In the genomic region with DNA sequence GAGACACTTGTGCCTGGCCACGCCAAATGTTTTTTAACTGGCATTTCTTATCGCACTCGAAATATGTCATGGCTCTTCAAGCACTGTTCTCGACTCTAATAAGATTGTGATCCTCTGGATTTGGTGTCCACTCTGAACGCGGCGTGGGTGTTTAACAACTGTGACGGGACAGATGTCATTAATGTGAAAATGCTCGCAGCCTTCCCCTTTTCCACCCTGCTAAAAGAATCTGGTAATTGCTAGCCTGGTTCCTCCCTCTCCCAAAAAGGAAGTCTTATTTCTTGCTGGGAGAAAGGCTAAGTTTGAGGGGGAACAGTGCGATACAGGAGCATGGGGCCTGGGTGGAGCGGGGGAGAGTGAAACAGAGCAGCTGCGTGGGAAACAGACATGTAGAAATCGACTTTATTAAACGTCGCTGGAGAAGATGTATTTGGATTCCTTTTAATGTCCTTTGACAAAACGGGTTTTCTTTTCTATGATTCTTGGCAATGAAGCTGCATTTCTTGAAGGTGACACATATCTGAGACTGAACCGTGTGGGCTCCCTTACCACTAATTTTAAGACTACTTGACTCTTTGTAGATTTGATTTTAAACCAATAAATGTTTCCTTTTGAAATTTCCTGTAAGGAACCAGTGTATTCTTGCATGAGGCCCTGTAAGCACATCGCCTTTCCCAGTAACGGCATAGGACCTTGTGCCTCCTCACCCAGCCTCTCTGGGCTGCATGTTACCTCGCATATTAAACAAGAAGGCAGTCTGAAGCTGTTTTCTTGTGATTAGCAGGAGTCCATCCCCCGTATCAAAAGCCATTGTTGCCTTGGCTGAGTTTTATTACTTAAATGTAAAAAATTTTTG, we compare ENCODE assay signal across 1 cellular context.
TF ChIP-seq lines count a peak whose summit lies in the region.

No MANE protein-coding gene starts in this region.

TF ChIP-seq in GM23338, 12 proteins besides CTCF, POLR2A, EP300 and RAD21 (continued from another document):
- TF ChIP-seq, protein P1, sequence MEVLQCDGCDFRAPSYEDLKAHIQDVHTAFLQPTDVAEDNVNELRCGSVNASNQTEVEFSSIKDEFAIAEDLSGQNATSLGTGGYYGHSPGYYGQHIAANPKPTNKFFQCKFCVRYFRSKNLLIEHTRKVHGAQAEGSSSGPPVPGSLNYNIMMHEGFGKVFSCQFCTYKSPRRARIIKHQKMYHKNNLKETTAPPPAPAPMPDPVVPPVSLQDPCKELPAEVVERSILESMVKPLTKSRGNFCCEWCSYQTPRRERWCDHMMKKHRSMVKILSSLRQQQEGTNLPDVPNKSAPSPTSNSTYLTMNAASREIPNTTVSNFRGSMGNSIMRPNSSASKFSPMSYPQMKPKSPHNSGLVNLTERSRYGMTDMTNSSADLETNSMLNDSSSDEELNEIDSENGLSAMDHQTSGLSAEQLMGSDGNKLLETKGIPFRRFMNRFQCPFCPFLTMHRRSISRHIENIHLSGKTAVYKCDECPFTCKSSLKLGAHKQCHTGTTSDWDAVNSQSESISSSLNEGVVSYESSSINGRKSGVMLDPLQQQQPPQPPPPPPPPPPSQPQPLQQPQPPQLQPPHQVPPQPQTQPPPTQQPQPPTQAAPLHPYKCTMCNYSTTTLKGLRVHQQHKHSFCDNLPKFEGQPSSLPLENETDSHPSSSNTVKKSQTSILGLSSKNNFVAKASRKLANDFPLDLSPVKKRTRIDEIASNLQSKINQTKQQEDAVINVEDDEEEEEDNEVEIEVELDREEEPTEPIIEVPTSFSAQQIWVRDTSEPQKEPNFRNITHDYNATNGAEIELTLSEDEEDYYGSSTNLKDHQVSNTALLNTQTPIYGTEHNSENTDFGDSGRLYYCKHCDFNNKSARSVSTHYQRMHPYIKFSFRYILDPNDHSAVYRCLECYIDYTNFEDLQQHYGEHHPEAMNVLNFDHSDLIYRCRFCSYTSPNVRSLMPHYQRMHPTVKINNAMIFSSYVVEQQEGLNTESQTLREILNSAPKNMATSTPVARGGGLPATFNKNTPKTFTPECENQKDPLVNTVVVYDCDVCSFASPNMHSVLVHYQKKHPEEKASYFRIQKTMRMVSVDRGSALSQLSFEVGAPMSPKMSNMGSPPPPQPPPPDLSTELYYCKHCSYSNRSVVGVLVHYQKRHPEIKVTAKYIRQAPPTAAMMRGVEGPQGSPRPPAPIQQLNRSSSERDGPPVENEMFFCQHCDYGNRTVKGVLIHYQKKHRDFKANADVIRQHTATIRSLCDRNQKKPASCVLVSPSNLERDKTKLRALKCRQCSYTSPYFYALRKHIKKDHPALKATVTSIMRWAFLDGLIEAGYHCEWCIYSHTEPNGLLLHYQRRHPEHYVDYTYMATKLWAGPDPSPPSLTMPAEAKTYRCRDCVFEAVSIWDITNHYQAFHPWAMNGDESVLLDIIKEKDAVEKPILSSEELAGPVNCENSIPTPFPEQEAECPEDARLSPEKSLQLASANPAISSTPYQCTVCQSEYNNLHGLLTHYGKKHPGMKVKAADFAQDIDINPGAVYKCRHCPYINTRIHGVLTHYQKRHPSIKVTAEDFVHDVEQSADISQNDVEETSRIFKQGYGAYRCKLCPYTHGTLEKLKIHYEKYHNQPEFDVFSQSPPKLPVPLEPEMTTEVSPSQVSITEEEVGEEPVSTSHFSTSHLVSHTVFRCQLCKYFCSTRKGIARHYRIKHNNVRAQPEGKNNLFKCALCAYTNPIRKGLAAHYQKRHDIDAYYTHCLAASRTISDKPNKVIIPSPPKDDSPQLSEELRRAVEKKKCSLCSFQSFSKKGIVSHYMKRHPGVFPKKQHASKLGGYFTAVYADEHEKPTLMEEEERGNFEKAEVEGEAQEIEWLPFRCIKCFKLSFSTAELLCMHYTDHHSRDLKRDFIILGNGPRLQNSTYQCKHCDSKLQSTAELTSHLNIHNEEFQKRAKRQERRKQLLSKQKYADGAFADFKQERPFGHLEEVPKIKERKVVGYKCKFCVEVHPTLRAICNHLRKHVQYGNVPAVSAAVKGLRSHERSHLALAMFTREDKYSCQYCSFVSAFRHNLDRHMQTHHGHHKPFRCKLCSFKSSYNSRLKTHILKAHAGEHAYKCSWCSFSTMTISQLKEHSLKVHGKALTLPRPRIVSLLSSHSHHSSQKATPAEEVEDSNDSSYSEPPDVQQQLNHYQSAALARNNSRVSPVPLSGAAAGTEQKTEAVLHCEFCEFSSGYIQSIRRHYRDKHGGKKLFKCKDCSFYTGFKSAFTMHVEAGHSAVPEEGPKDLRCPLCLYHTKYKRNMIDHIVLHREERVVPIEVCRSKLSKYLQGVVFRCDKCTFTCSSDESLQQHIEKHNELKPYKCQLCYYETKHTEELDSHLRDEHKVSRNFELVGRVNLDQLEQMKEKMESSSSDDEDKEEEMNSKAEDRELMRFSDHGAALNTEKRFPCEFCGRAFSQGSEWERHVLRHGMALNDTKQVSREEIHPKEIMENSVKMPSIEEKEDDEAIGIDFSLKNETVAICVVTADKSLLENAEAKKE (CRISPR knock-in tag; IDR thresholded peaks at IDR 0.05) = no peak
- TF ChIP-seq EZH2 (IDR thresholded peaks at IDR 0.05; ENCODE audit: low read depth, unreplicated experiment) (no peak), JUNB (IDR thresholded peaks at IDR 0.05; ENCODE audit: unreplicated experiment) (no peak), ZNF114 (CRISPR knock-in tag; IDR thresholded peaks at IDR 0.05) (no peak)
- TF ChIP-seq, protein P2, sequence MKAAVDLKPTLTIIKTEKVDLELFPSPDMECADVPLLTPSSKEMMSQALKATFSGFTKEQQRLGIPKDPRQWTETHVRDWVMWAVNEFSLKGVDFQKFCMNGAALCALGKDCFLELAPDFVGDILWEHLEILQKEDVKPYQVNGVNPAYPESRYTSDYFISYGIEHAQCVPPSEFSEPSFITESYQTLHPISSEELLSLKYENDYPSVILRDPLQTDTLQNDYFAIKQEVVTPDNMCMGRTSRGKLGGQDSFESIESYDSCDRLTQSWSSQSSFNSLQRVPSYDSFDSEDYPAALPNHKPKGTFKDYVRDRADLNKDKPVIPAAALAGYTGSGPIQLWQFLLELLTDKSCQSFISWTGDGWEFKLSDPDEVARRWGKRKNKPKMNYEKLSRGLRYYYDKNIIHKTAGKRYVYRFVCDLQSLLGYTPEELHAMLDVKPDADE (IDR thresholded peaks at IDR 0.05) = no peak
TF ChIP-seq in GM23338: peak in this region for 0.
